ENCODE assay signal across 17 cellular contexts in genomic region chr12:124514996-124515932, GRCh38. TPM values are rescaled to one million over a fixed set of nuclear protein-coding genes. Genes with fewer than 3 reads are reported as not detected.
DNase-seq lines count a peak whose midpoint lies in the region; ATAC-seq and TF ChIP-seq lines count a peak whose summit lies in the region.
"Had no signal": no experiment of that assay in that cellular context is flagged by ENCODE, and none has a peak within 500 bp of the region (broad histone marks: within the 10 kb centered on the region; RNA-seq: fewer than 3 reads in every experiment).

No MANE protein-coding gene starts in this region.

- H3K4me1 ChIP-seq in heart right ventricle: peaks cover 44 to 98% (median 88%) of the 10 kb centered on the region in 9 donors
- H3K4me1 ChIP-seq in endodermal cell (ENCODE audit: control insufficient read depth, insufficient read depth, low read length): peaks cover 8% of the 10 kb centered on the region
- peaks cover 92% of the 10 kb centered on the region for H3K4me1 ChIP-seq in vagina

- H3K9ac ChIP-seq in endodermal cell (ENCODE audit: extremely low read depth, low read length, poor library complexity, severe bottlenecking): no peak overlapping the region

- ATAC-seq in heart right ventricle: no peak
- ATAC-seq in left cardiac atrium: no peak
- ATAC-seq in GM21360 (IDR thresholded peaks at IDR 0.05; ENCODE audit: unreplicated experiment): no peak
- ATAC-seq: activated CD8-positive, alpha-beta memory T cell treated with anti-CD3 and anti-CD28 coated beads, Interleukin-2, amount 10 ng/mL, durations not matched to agents 7 days and 5 days; esophagus mucosa; upper lobe of right lung had no signal

- intact Hi-C loops in heart right ventricle (cut with DNase I): loop anchor here in 9 of 10 donors (5.0 to 10.0 kb wide), 13 partner anchors 37 to 252 kb away; partner anchors contain the start of gene NCOR2 (in 3 of the 9)
- intact Hi-C loops in left cardiac atrium (cut with DNase I): loop anchor here (5.0 to 10.0 kb wide), 2 partner anchors 50 to 252 kb away; partner anchors contain the start of gene NCOR2 (in 1 of the 2)
- intact Hi-C loops in vagina (cut with DNase I): loop anchor here (5.0 kb wide), 2 partner anchors 52 to 242 kb away; partner anchors contain the start of gene NCOR2

- H3K4me3 ChIP-seq in heart right ventricle (peak overlapping the region in 6 of 10 donors; percentile 57 to 68 (median 63)), endodermal cell (ENCODE audit: low read length) (no peak overlapping the region), vagina (no peak overlapping the region)
- H3K4me3 ChIP-seq: upper lobe of right lung had no signal

- H3K27ac Mint-ChIP-seq in endodermal cell: peak overlapping the region; percentile 87
- H3K27ac Mint-ChIP-seq in progenitor cell of endocrine pancreas: peak overlapping the region; percentile 46
- H3K27ac Mint-ChIP-seq: activated CD8-positive, alpha-beta memory T cell treated with anti-CD3 and anti-CD28 coated beads, Interleukin-2, amount 10 ng/mL, durations not matched to agents 7 days and 5 days; activated naive CD4-positive, alpha-beta T cell treated with anti-CD3 and anti-CD28 coated beads, Interleukin-2, amount 10 ng/mL, durations not matched to agents 7 days and 5 days had no signal

- peaks cover 0 to 4% (median 0%) of the 10 kb centered on the region in 11 donors for H3K9me3 ChIP-seq in heart right ventricle
- H3K9me3 ChIP-seq in endodermal cell (ENCODE audit: control insufficient read depth, low read length): no peaks in the 10 kb centered on the region
- H3K9me3 ChIP-seq in vagina: no peaks in the 10 kb centered on the region
- H3K9me3 ChIP-seq: upper lobe of right lung had no signal

- no peak for TF ChIP-seq CTCF in heart right ventricle (IDR thresholded peaks at IDR 0.05)
- no peak for TF ChIP-seq CTCF in endodermal cell (conservative IDR thresholded peaks at IDR 0.05)
- TF ChIP-seq CTCF in progenitor cell of endocrine pancreas (IDR thresholded peaks at IDR 0.05; ENCODE audit: unreplicated experiment): no peak
- TF ChIP-seq CTCF in vagina (IDR thresholded peaks at IDR 0.05): no peak

- H3K4me1 Mint-ChIP-seq in endodermal cell: peaks cover 29% of the 10 kb centered on the region
- peaks cover 30% of the 10 kb centered on the region for H3K4me1 Mint-ChIP-seq in progenitor cell of endocrine pancreas (ENCODE audit: low read depth)
- H3K4me1 Mint-ChIP-seq: activated CD8-positive, alpha-beta memory T cell treated with anti-CD3 and anti-CD28 coated beads, Interleukin-2, amount 10 ng/mL, durations not matched to agents 7 days and 5 days; activated naive CD4-positive, alpha-beta T cell treated with anti-CD3 and anti-CD28 coated beads, Interleukin-2, amount 10 ng/mL, durations not matched to agents 7 days and 5 days had no signal

- no peaks in the 10 kb centered on the region for H3K27me3 Mint-ChIP-seq in endodermal cell (ENCODE audit: insufficient read depth)
- H3K27me3 Mint-ChIP-seq in progenitor cell of endocrine pancreas: no peaks in the 10 kb centered on the region
- H3K27me3 Mint-ChIP-seq: activated CD8-positive, alpha-beta memory T cell treated with anti-CD3 and anti-CD28 coated beads, Interleukin-2, amount 10 ng/mL, durations not matched to agents 7 days and 5 days; activated naive CD4-positive, alpha-beta T cell treated with anti-CD3 and anti-CD28 coated beads, Interleukin-2, amount 10 ng/mL, durations not matched to agents 7 days and 5 days had no signal

- peaks cover 18% of the 10 kb centered on the region for H3K36me3 Mint-ChIP-seq in endodermal cell (ENCODE audit: low read depth)
- peaks cover 7% of the 10 kb centered on the region for H3K36me3 Mint-ChIP-seq in progenitor cell of endocrine pancreas (ENCODE audit: insufficient read depth)

- H3K27me3 ChIP-seq in heart right ventricle (no peaks in the 10 kb centered on the region), endodermal cell (ENCODE audit: control insufficient read depth, insufficient read depth, low read length, poor library complexity, severe bottlenecking) (no peaks in the 10 kb centered on the region), vagina (no peaks in the 10 kb centered on the region)
- H3K27me3 ChIP-seq: upper lobe of right lung had no signal

- H3K36me3 ChIP-seq in heart right ventricle (peaks cover 0 to 24% (median 0%) of the 10 kb centered on the region in 9 donors), endodermal cell (ENCODE audit: control insufficient read depth, insufficient read depth, low read length) (peaks cover 5% of the 10 kb centered on the region), vagina (no peaks in the 10 kb centered on the region)
- H3K36me3 ChIP-seq: upper lobe of right lung had no signal

- peaks cover 4% of the 10 kb centered on the region for H3K9me3 Mint-ChIP-seq in endodermal cell
- no peaks in the 10 kb centered on the region for H3K9me3 Mint-ChIP-seq in progenitor cell of endocrine pancreas (ENCODE audit: low read depth)
- H3K9me3 Mint-ChIP-seq: activated naive CD4-positive, alpha-beta T cell treated with anti-CD3 and anti-CD28 coated beads, Interleukin-2, amount 10 ng/mL, durations not matched to agents 7 days and 5 days had no signal

- no peak overlapping the region for H3K4me3 Mint-ChIP-seq in endodermal cell
- no peak overlapping the region for H3K4me3 Mint-ChIP-seq in progenitor cell of endocrine pancreas (ENCODE audit: low read depth)
- H3K4me3 Mint-ChIP-seq: activated CD8-positive, alpha-beta memory T cell treated with anti-CD3 and anti-CD28 coated beads, Interleukin-2, amount 10 ng/mL, durations not matched to agents 7 days and 5 days; activated naive CD4-positive, alpha-beta T cell treated with anti-CD3 and anti-CD28 coated beads, Interleukin-2, amount 10 ng/mL, durations not matched to agents 7 days and 5 days had no signal

- H3K27ac ChIP-seq in heart right ventricle: peak overlapping the region; percentile 12 to 100 (median 97)
- H3K27ac ChIP-seq in endodermal cell (ENCODE audit: low read depth, low read length): no peak overlapping the region
- peak overlapping the region; percentile 96 for H3K27ac ChIP-seq in vagina

- TF ChIP-seq POLR2A in vagina (IDR thresholded peaks at IDR 0.05): no peak

- WGBS in heart right ventricle, 2 donors: 84 to 87% methylated on average over 19 of the region's 19 CpGs
- 91 to 94% methylated on average over 15 to 19 of the region's 19 CpGs for WGBS in endodermal cell (ENCODE audit: insufficient coverage in 1 of 2, insufficient read length in 1 of 2), 2 experiments

- DNase-seq in heart right ventricle: no peak
- DNase-seq in left cardiac atrium: no peak
- DNase-seq in endodermal cell: no peak
- DNase-seq in progenitor cell of endocrine pancreas (ENCODE audit: low spot score, unreplicated experiment): no peak
- DNase-seq in vagina (ENCODE audit: extremely low spot score in 2 of 2): no peak
- no peak for DNase-seq in COLO668 (lab: John Stamatoyannopoulos, UW; ENCODE audit: unreplicated experiment)
- DNase-seq in NCI-H2107 treated with DMSO at 0.1 percent for 48 hours (lab: John Stamatoyannopoulos, UW; ENCODE audit: unreplicated experiment): no peak
- DNase-seq: ACHN; activated CD8-positive, alpha-beta memory T cell treated with anti-CD3 and anti-CD28 coated beads, Interleukin-2, amount 10 ng/mL, durations not matched to agents 7 days and 5 days; activated naive CD4-positive, alpha-beta T cell treated with anti-CD3 and anti-CD28 coated beads, Interleukin-2, amount 10 ng/mL, durations not matched to agents 7 days and 5 days; DMS153; KG1; NCI-H1436 treated with DMSO at 0.1 percent for 48 hours; NCI-H524; upper lobe of right lung had no signal

RNA-seq across cellular contexts. Expression of gene NCOR2, which starts 52.1 kb away (rescaled TPM):
- 100 to 1,000 TPM; 118 to 200 (median 136) TPM for total RNA-seq in heart right ventricle
- polyA plus RNA-seq in heart right ventricle: 10 to 100 TPM; 46.9 to 74.0 TPM
- total RNA-seq in left cardiac atrium: 100 to 1,000 TPM; 117 to 154 TPM
- 100 to 1,000 TPM; 185 to 207 TPM for total RNA-seq in endodermal cell
- 112 TPM for polyA plus RNA-seq in endodermal cell (2013, experiment 1 of 2)
- 110 TPM for polyA plus RNA-seq in endodermal cell (2013, experiment 2 of 2)
- total RNA-seq in progenitor cell of endocrine pancreas: 218 and 251 TPM in 2 replicates
- 120 TPM for total RNA-seq in vagina

Comparison
In these comparisons a context has a peak if more than half of its experiments do, and no peak if none do; other contexts are left out.
1. H3K4me3 ChIP-seq: peak in heart right ventricle (6 of 10); none in endodermal cell (single experiment) and vagina (0 of 2).